In genomic region chr4:169611157-169611556, GRCh38 we compare ENCODE assay signal across 9 cellular contexts. TPM values are rescaled to one million over a fixed set of nuclear protein-coding genes. Genes with fewer than 3 reads are reported as not detected.
DNase-seq lines count a peak whose midpoint lies in the region; ATAC-seq, FAIRE-seq and TF ChIP-seq lines count a peak whose summit lies in the region.
"Had no signal": no experiment of that assay in that cellular context is flagged by ENCODE, and none has a peak within 500 bp of the region (broad histone marks: within the 10 kb centered on the region; RNA-seq: fewer than 3 reads in every experiment).

No MANE protein-coding gene starts in this region.

- H3K4ac ChIP-seq in H9 (ENCODE audit: low read depth, low read length): no peak overlapping the region
- no peak overlapping the region for H3K4ac ChIP-seq in mesenchymal stem cell (ENCODE audit: low read depth in 1 of 2, low read length in 2 of 2)

- no peak overlapping the region for H2AFZ ChIP-seq in H9 (ENCODE audit: low read length)
- H2AFZ ChIP-seq in mesenchymal stem cell (ENCODE audit: low read depth, low read length): no peak overlapping the region

- DNase-seq in A549 (ENCODE audit: low read depth in 1 of 2, low spot score in 1 of 2) (no peak), H9 (no peak), mesenchymal stem cell (no peak), SKM-1 treated with dmso at 0.1 percent for 144 hours (lab: John Stamatoyannopoulos, UW; ENCODE audit: unreplicated experiment) (no peak), lower leg skin (ENCODE audit: low spot score in 2 of 2) (no peak), NK-92 (lab: John Stamatoyannopoulos, UW; ENCODE audit: unreplicated experiment) (no peak)
- DNase-seq in activated naive CD8-positive, alpha-beta T cell treated with anti-CD3 and anti-CD28 coated beads, Interleukin-2, amount 10 ng/mL, durations not matched to agents 7 days and 5 days: no peak

- no peak overlapping the region for H3K23ac ChIP-seq in H9 (ENCODE audit: insufficient read length, low read depth, low read length)
- H3K23ac ChIP-seq in mesenchymal stem cell (ENCODE audit: low read length in 2 of 2): no peak overlapping the region

- intact Hi-C loops in lower leg skin (cut with DNase I; ENCODE audit: low total_unique reads): loop anchor here (10.0 kb wide), 1 partner anchor 434 kb away; no protein-coding TSS in a partner anchor

- H4K8ac ChIP-seq in H9 (replicated peaks; ENCODE audit: insufficient read length, low read depth, low read length) (no peak overlapping the region), mesenchymal stem cell (ENCODE audit: low read length) (no peak overlapping the region)

- TF ChIP-seq POLR2A in A549 (IDR thresholded peaks at IDR 0.05; ENCODE audit: low read length) (no peak), lower leg skin (IDR thresholded peaks at IDR 0.05) (no peak)

- no peak overlapping the region for H4K5ac ChIP-seq in H9 (ENCODE audit: insufficient read length, low read depth, low read length)

- H4K20me1 ChIP-seq in H9 (ENCODE audit: control insufficient read depth, insufficient read depth, insufficient read length): no peaks in the 10 kb centered on the region

- H3K36me3 ChIP-seq in mesenchymal stem cell (ENCODE audit: control insufficient read depth in 1 of 2, insufficient read depth in 2 of 2, low read depth in 1 of 2, low read length in 2 of 2): peaks cover 0 to 4% of the 10 kb centered on the region in 2 experiments

- H3K79me1 ChIP-seq in H9 (ENCODE audit: insufficient read depth, low read depth, low read length, poor library complexity, severe bottlenecking) (no peaks in the 10 kb centered on the region), mesenchymal stem cell (replicated peaks; ENCODE audit: low read length, poor library complexity, severe bottlenecking) (peaks cover 14% of the 10 kb centered on the region)

- H2AK5ac ChIP-seq in H9 (ENCODE audit: insufficient read length, low read length) (no peak overlapping the region), mesenchymal stem cell (ENCODE audit: low read length, severe bottlenecking) (no peak overlapping the region)

- H2BK5ac ChIP-seq in H9 (ENCODE audit: insufficient read length, low read length): no peak overlapping the region
- no peak overlapping the region for H2BK5ac ChIP-seq in mesenchymal stem cell (ENCODE audit: low read depth, low read length, poor library complexity, severe bottlenecking)

- H3K9me3 ChIP-seq in A549 (no peaks in the 10 kb centered on the region), H9 (ENCODE audit: control insufficient read depth, low read depth, low read length) (no peaks in the 10 kb centered on the region), mesenchymal stem cell (ENCODE audit: control insufficient read depth, low read length) (no peaks in the 10 kb centered on the region)

- H2BK20ac ChIP-seq in H9 (ENCODE audit: low read depth, low read length, poor library complexity, severe bottlenecking): no peak overlapping the region

- FAIRE-seq in A549 (lab: Jason Lieb, UNC): no peak
- FAIRE-seq: RCC 7860 had no signal

- H3K18ac ChIP-seq in H9 (ENCODE audit: insufficient read length, low read depth, low read length): no peak overlapping the region
- H3K18ac ChIP-seq in mesenchymal stem cell (ENCODE audit: low read depth in 1 of 2, low read length in 2 of 2): no peak overlapping the region

- H3K36me3 Mint-ChIP-seq in H9 (ENCODE audit: insufficient read depth in 1 of 3, low read depth in 3 of 3): no peaks in the 10 kb centered on the region; a peak in 3 of 7 replicates
- peaks cover 14% of the 10 kb centered on the region for H3K36me3 Mint-ChIP-seq in activated naive CD8-positive, alpha-beta T cell treated with anti-CD3 and anti-CD28 coated beads, Interleukin-2, amount 10 ng/mL, durations not matched to agents 7 days and 5 days

- H2BK15ac ChIP-seq in H9 (ENCODE audit: low read depth, low read length) (no peak overlapping the region), mesenchymal stem cell (ENCODE audit: low read depth, poor library complexity, severe bottlenecking) (no peak overlapping the region)

- H3K79me2 ChIP-seq in H9 (ENCODE audit: insufficient read depth, low read length): peaks cover 2% of the 10 kb centered on the region; the same call in 1 of the 2 replicates

- no peak for ATAC-seq in A549
- ATAC-seq in activated naive CD8-positive, alpha-beta T cell treated with anti-CD3 and anti-CD28 coated beads, Interleukin-2, amount 10 ng/mL, durations not matched to agents 7 days and 5 days (ENCODE audit: low read depth): no peak
- no peak for ATAC-seq in HG03439 (IDR thresholded peaks at IDR 0.05; ENCODE audit: unreplicated experiment)

- no peak overlapping the region for H2BK12ac ChIP-seq in H9 (ENCODE audit: insufficient read length, low read depth, low read length)
- H2BK12ac ChIP-seq in mesenchymal stem cell (ENCODE audit: low read length in 2 of 2): no peak overlapping the region

- H2BK120ac ChIP-seq in H9 (ENCODE audit: low read depth, low read length, poor library complexity, severe bottlenecking) (no peak overlapping the region), mesenchymal stem cell (ENCODE audit: low read depth, low read length) (no peak overlapping the region)

- H3K27me3 Mint-ChIP-seq in H9 (ENCODE audit: low read depth): no peaks in the 10 kb centered on the region
- H3K27me3 Mint-ChIP-seq in activated naive CD8-positive, alpha-beta T cell treated with anti-CD3 and anti-CD28 coated beads, Interleukin-2, amount 10 ng/mL, durations not matched to agents 7 days and 5 days: no peaks in the 10 kb centered on the region

- H3K27ac Mint-ChIP-seq in H9: no peak overlapping the region
- peak overlapping the region; percentile 39 for H3K27ac Mint-ChIP-seq in activated naive CD8-positive, alpha-beta T cell treated with anti-CD3 and anti-CD28 coated beads, Interleukin-2, amount 10 ng/mL, durations not matched to agents 7 days and 5 days

- no peak for TF ChIP-seq CTCF in A549 (IDR thresholded peaks at IDR 0.05)
- no peak for TF ChIP-seq CTCF in H9 (conservative IDR thresholded peaks at IDR 0.05)
- no peak for TF ChIP-seq CTCF in lower leg skin (IDR thresholded peaks at IDR 0.05)

- no peak overlapping the region for H3T11ph ChIP-seq in H9 (ENCODE audit: low read length)

- no peak overlapping the region for H3K14ac ChIP-seq in H9 (ENCODE audit: insufficient read depth, low read length)
- no peak overlapping the region for H3K14ac ChIP-seq in mesenchymal stem cell (ENCODE audit: low read length in 2 of 2)

- H3K27me3 ChIP-seq in H9 (ENCODE audit: insufficient read depth, low read length) (no peaks in the 10 kb centered on the region), mesenchymal stem cell (ENCODE audit: control insufficient read depth in 1 of 2, insufficient read depth in 1 of 2, low read length in 2 of 2) (no peaks in the 10 kb centered on the region)

- no peaks in the 10 kb centered on the region for H3K23me2 ChIP-seq in H9 (ENCODE audit: insufficient read length, low read depth, low read length, poor library complexity, severe bottlenecking)

- CTCF ChIA-PET in A549 (lab: Yijun Ruan, JAX): no interaction called here

- H3K4me2 ChIP-seq in A549: peak overlapping the region; percentile 83
- H3K4me2 ChIP-seq in H9 (ENCODE audit: insufficient read depth, insufficient read length, low read length): no peak overlapping the region
- H3K4me2 ChIP-seq in mesenchymal stem cell (ENCODE audit: low read length, poor library complexity, severe bottlenecking): no peak overlapping the region

- WGBS in A549 (ENCODE audit: missing lambda C conversion rate): 63% methylated on average over 4 of the region's 4 CpGs
- WGBS in H9 (ENCODE audit: extremely low coverage, insufficient read length, low lambda C conversion rate): no CpG with 5 or more reads among the region's 4 CpGs
- WGBS in mesenchymal stem cell: 79% methylated on average over 4 of the region's 4 CpGs
- WGBS in lower leg skin, 2 donors: 33 to 42% methylated on average over 4 of the region's 4 CpGs

- no peak for TF ChIP-seq RAD21 in A549 (conservative IDR thresholded peaks at IDR 0.05 in 1 of 2, IDR thresholded peaks at IDR 0.05 in 1 of 2)

- H4K91ac ChIP-seq in H9 (ENCODE audit: insufficient read length, low read depth, low read length): no peak overlapping the region
- no peak overlapping the region for H4K91ac ChIP-seq in mesenchymal stem cell (ENCODE audit: low read length)

- H3K9me3 Mint-ChIP-seq in H9: no peaks in the 10 kb centered on the region
- no peaks in the 10 kb centered on the region for H3K9me3 Mint-ChIP-seq in activated naive CD8-positive, alpha-beta T cell treated with anti-CD3 and anti-CD28 coated beads, Interleukin-2, amount 10 ng/mL, durations not matched to agents 7 days and 5 days

- H3K9ac ChIP-seq in H9 (ENCODE audit: extremely low read depth, insufficient read length, low read length): no peak overlapping the region
- peak overlapping the region; percentile 94 for H3K9ac ChIP-seq in mesenchymal stem cell (ENCODE audit: low read length)

- TF ChIP-seq EP300 in A549 (IDR thresholded peaks at IDR 0.05): no peak

- H3K27ac ChIP-seq in A549 (no peak overlapping the region), H9 (ENCODE audit: insufficient read length, low read depth, low read length) (no peak overlapping the region), mesenchymal stem cell (ENCODE audit: low read length, poor library complexity, severe bottlenecking) (no peak overlapping the region)

- H3K56ac ChIP-seq in H9 (ENCODE audit: insufficient read length, low read depth, low read length): no peak overlapping the region

- peaks cover 8 to 20% of the 10 kb centered on the region in 2 experiments for H3K4me1 Mint-ChIP-seq in H9
- peaks cover 30% of the 10 kb centered on the region for H3K4me1 Mint-ChIP-seq in activated naive CD8-positive, alpha-beta T cell treated with anti-CD3 and anti-CD28 coated beads, Interleukin-2, amount 10 ng/mL, durations not matched to agents 7 days and 5 days

- H3K4me3 ChIP-seq in A549 (peak overlapping the region; percentile 78; the same call in 1 of the 3 replicates), mesenchymal stem cell (ENCODE audit: insufficient read depth in 1 of 2, low read depth in 1 of 2, low read length in 2 of 2) (peak overlapping the region in 1 of 2 experiments; percentile 87), lower leg skin (ENCODE audit: low read depth, poor library complexity, severe bottlenecking) (no peak overlapping the region)

- H3K4me3 Mint-ChIP-seq in H9: peak overlapping the region; percentile 94 to 95
- H3K4me3 Mint-ChIP-seq in activated naive CD8-positive, alpha-beta T cell treated with anti-CD3 and anti-CD28 coated beads, Interleukin-2, amount 10 ng/mL, durations not matched to agents 7 days and 5 days: peak overlapping the region; percentile 98

- peaks cover 12% of the 10 kb centered on the region; the same call in 1 of the 3 replicates for H3K4me1 ChIP-seq in A549
- H3K4me1 ChIP-seq in H9 (ENCODE audit: insufficient read depth, low read length): 0 out of 2 replicates have a peak, but pooled peaks cover 3% of the 10 kb centered on the region
- no peaks in the 10 kb centered on the region for H3K4me1 ChIP-seq in mesenchymal stem cell (ENCODE audit: control insufficient read depth, insufficient read depth, low read depth, low read length)

- POLR2A ChIA-PET in A549 (lab: Yijun Ruan, JAX): no interaction called here
- POLR2A ChIA-PET in activated naive CD8-positive, alpha-beta T cell treated with anti-CD3 and anti-CD28 coated beads, Interleukin-2, amount 10 ng/mL, durations not matched to agents 7 days and 5 days (lab: Charles Lee): interaction anchor here (2.2 kb wide), 1 partner anchor 10 kb away, joined by 13 read pairs; the partner anchor contains the start of gene CLCN3

RNA-seq across cellular contexts. Expression of gene NEK1, which starts 1.2 kb away (rescaled TPM):
- polyA plus RNA-seq in A549 (2011; rRNA removed): 4.0 and 5.8 TPM in 2 replicates
- polyA plus RNA-seq in A549 (2012; cell fraction: cytosol; rRNA removed): 0.69 and 0.73 TPM in 2 replicates
- polyA plus RNA-seq in A549 (2012; cell fraction: nucleus; rRNA removed): 1.1 and 1.4 TPM in 2 replicates
- 3.2 to 3.6 TPM (median 3.2 TPM) in 3 replicates for polyA plus RNA-seq in A549 (2017; fragmentation: RNase III; extraction: RNeasy Plus Mini Kit Qiagen cat#74134 plus additional on column Dnase treatment)
- 4.7 and 6.4 TPM in 2 replicates for polyA minus RNA-seq in A549 (2011; rRNA and poly(A)+ RNA removed)
- total RNA-seq in H9 (2021): 12.3 and 12.6 TPM in 2 replicates
- 10 to 100 TPM; 15.4 to 16.9 TPM for total RNA-seq in activated naive CD8-positive, alpha-beta T cell treated with anti-CD3 and anti-CD28 coated beads, Interleukin-2, amount 10 ng/mL, durations not matched to agents 7 days and 5 days
- polyA plus RNA-seq in mesenchymal stem cell (2013, experiment 1 of 2): 7.6 TPM
- 8.3 TPM for polyA plus RNA-seq in mesenchymal stem cell (2013, experiment 2 of 2)
- total RNA-seq in lower leg skin: 1 to 10 TPM; 4.8 to 6.9 (median 5.5) TPM

RNA-seq across cellular contexts. Expression of gene CLCN3, which starts 9.2 kb away (rescaled TPM):
- polyA plus RNA-seq in A549 (2011; rRNA removed) (41.1 and 53.6 TPM in 2 replicates), A549 (2017; fragmentation: RNase III; extraction: RNeasy Plus Mini Kit Qiagen cat#74134 plus additional on column Dnase treatment) (18.1 to 20.2 TPM (median 18.8 TPM) in 3 replicates)
- 3.9 and 5.1 TPM in 2 replicates for polyA plus RNA-seq in A549 (2012; cell fraction: cytosol; rRNA removed)
- 2.7 and 3.4 TPM in 2 replicates for polyA plus RNA-seq in A549 (2012; cell fraction: nucleus; rRNA removed)
- polyA minus RNA-seq in A549 (2011; rRNA and poly(A)+ RNA removed): 36.9 and 38.9 TPM in 2 replicates
- total RNA-seq in H9 (2021) (24.0 and 25.7 TPM in 2 replicates), lower leg skin (10 to 100 TPM; 32.8 to 75.4 (median 57.8) TPM)
- total RNA-seq in activated naive CD8-positive, alpha-beta T cell treated with anti-CD3 and anti-CD28 coated beads, Interleukin-2, amount 10 ng/mL, durations not matched to agents 7 days and 5 days: 10 to 100 TPM; 26.3 to 28.5 TPM
- 48.6 TPM for polyA plus RNA-seq in mesenchymal stem cell (2013, experiment 1 of 2)
- 46.9 TPM for polyA plus RNA-seq in mesenchymal stem cell (2013, experiment 2 of 2)
